Comparison of ENCODE assay signal across 26 cellular contexts in the genomic region with DNA sequence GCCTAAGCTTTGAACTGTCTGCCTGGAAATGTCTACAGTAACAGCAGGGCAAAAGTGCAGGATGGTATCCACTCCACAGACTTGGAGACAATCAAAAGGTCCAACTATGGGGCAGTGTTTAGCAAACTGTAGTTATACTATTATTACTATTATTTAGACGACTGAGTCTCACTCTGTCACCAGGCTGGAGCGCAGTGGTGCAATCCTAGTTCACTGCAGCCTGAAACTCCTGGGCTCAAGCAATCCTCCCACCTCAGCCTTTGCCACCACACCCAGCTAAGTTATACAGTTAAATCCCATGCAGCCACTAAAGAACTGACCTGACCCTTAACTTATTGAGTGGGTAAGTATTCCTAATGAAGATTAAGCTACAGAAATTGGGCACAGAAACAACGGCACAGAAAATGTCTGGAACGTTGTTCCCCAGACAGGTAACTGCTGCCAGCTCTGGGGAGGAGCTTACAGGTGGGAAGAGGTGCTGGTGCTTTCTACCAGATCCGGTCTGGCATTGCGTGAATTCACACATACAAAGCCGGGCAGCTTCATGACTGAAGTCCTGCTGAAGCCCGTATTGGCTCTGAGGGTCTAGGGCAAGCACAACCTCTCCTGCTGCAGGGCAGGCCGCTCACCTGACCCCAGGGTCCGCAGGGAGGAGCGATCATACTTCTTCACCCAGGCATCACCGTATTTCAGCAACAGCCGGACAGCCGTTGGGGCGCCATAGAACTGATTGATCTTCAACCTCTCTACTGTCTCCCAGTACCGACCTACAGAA. TPM values are rescaled to one million over a fixed set of nuclear protein-coding genes. Genes with fewer than 3 reads are reported as not detected.
DNase-seq lines count a peak whose midpoint lies in the region; ATAC-seq, FAIRE-seq and TF ChIP-seq lines count a peak whose summit lies in the region.
"Had no signal": no experiment of that assay in that cellular context is flagged by ENCODE, and none has a peak within 500 bp of the region (broad histone marks: within the 10 kb centered on the region; RNA-seq: fewer than 3 reads in every experiment).

No MANE protein-coding gene starts in this region.

- CTCF ChIA-PET in activated B cell treated with CpG ODN at 0.5 μM for 24 hours (lab: Charles Lee) = no interaction called here

- H3K4me1 ChIP-seq in spleen = peaks cover 0 to 13% (median 0%) of the 10 kb centered on the region in 6 donors
- H3K4me1 ChIP-seq: BE2C, SJSA1 had no signal

- no peak overlapping the region for H3K4me3 ChIP-seq in spleen
- H3K4me3 ChIP-seq: ovary, right atrium auricular region, SJSA1 had no signal

- TF ChIP-seq CTCF in CD14-positive monocyte (IDR thresholded peaks at IDR 0.05) (no peak), activated B cell treated with CpG ODN at 0.5 μM for 24 hours (IDR thresholded peaks at IDR 0.05) (no peak), spleen (IDR thresholded peaks at IDR 0.05 in 8 of 11, conservative IDR thresholded peaks at IDR 0.05 in 3 of 11) (no peak)

- TF ChIP-seq POLR2A in spleen (IDR thresholded peaks at IDR 0.05) = no peak

- FAIRE-seq in urothelium cell line (lab: Jason Lieb, UNC) = no peak
- FAIRE-seq: keratinocyte had no signal

- peaks cover 0 to 99% (median 63%) of the 10 kb centered on the region in 6 donors for H3K36me3 ChIP-seq in spleen
- H3K36me3 ChIP-seq: BE2C, ovary, SJSA1 had no signal

- H3K27ac ChIP-seq in layer of hippocampus (ENCODE audit: low read depth, low read length) = peak overlapping the region; percentile 60
- H3K27ac ChIP-seq in spleen = no peak overlapping the region
- H3K27ac ChIP-seq in caudate nucleus (ENCODE audit: low read depth, low read length) = no peak overlapping the region
- H3K27ac ChIP-seq: KMS-11, ovary, SJSA1 had no signal

- POLR2A ChIA-PET in activated B cell treated with CpG ODN at 0.5 μM for 24 hours (lab: Charles Lee) = no interaction called here

- H3K27ac Mint-ChIP-seq in CD14-positive monocyte (peak overlapping the region in 1 of 7 donors; percentile 31), activated B cell treated with CpG ODN at 0.5 μM for 24 hours (no peak overlapping the region)
- H3K27ac Mint-ChIP-seq: activated naive CD4-positive, alpha-beta T cell treated with anti-CD3 and anti-CD28 coated beads, Interleukin-2, amount 50 U/mL, for 72 hours; nephron had no signal

- H3K4me1 Mint-ChIP-seq in CD14-positive monocyte (peaks cover 4% of the 10 kb centered on the region), activated B cell treated with CpG ODN at 0.5 μM for 24 hours (peaks cover 11% of the 10 kb centered on the region)
- H3K4me1 Mint-ChIP-seq: nephron had no signal

- no peaks in the 10 kb centered on the region for H3K9me3 ChIP-seq in spleen
- H3K9me3 ChIP-seq: BE2C, ovary, right atrium auricular region, SJSA1 had no signal

- no peaks in the 10 kb centered on the region for H3K9me3 Mint-ChIP-seq in CD14-positive monocyte
- no peaks in the 10 kb centered on the region for H3K9me3 Mint-ChIP-seq in activated B cell treated with CpG ODN at 0.5 μM for 24 hours
- H3K9me3 Mint-ChIP-seq: activated naive CD4-positive, alpha-beta T cell treated with anti-CD3 and anti-CD28 coated beads, Interleukin-2, amount 50 U/mL, for 72 hours; nephron had no signal

- peak; percentile 35 for DNase-seq in CD14-positive monocyte (ENCODE audit: low spot score)
- peak; percentile 4 for DNase-seq in activated B cell treated with CpG ODN at 0.5 μM for 24 hours
- DNase-seq in spleen = peak; percentile 35
- DNase-seq in urothelium cell line (ENCODE audit: low spot score) = no peak
- no peak for DNase-seq in caudate nucleus (lab: John Stamatoyannopoulos, UW)
- DNase-seq in stimulated activated naive CD4-positive, alpha-beta T cell (lab: John Stamatoyannopoulos, UW) = no peak
- DNase-seq in superior temporal gyrus (ENCODE audit: extremely low spot score) = no peak
- DNase-seq: activated CD4-positive, alpha-beta T cell treated with anti-CD3 and anti-CD28 coated beads, Interleukin-2, amount 50 U/mL, for 4 hours; BE2C; cortex of kidney; DMS79 treated with DMSO at 0.1 percent for 48 hours; GF-D8; MM.1S; NCI-H1417; NCI-H2081; NCI-H2227 treated with DMSO at 0.1 percent for 48 hours; stimulated activated CD4-positive, alpha-beta T cell treated with anti-CD3 and anti-CD28 coated beads, Interleukin-4, amount 100 ng/mL, for 4 hours; stimulated activated naive CD8-positive, alpha-beta T cell treated with anti-CD3 and anti-CD28 coated beads, Interleukin-15, Interleukin-2, amounts not matched to agents 100 U/mL and 50 U/mL, for 24 hours had no signal

- peaks cover 54 to 59% of the 10 kb centered on the region in 2 donors for H3K36me3 Mint-ChIP-seq in CD14-positive monocyte
- H3K36me3 Mint-ChIP-seq in activated B cell treated with CpG ODN at 0.5 μM for 24 hours (ENCODE audit: low read depth) = peaks cover 87% of the 10 kb centered on the region
- H3K36me3 Mint-ChIP-seq: activated naive CD4-positive, alpha-beta T cell treated with anti-CD3 and anti-CD28 coated beads, Interleukin-2, amount 50 U/mL, for 72 hours had no signal

- H3K27me3 ChIP-seq in layer of hippocampus (ENCODE audit: control insufficient read depth, insufficient read depth, low read length) (no peaks in the 10 kb centered on the region), spleen (replicated peaks in 1 of 7) (no peaks in the 10 kb centered on the region)
- H3K27me3 ChIP-seq: BE2C, ovary, right atrium auricular region, SJSA1 had no signal

- no peak overlapping the region for H3K4me3 Mint-ChIP-seq in CD14-positive monocyte
- H3K4me3 Mint-ChIP-seq in activated B cell treated with CpG ODN at 0.5 μM for 24 hours = no peak overlapping the region
- H3K4me3 Mint-ChIP-seq: nephron had no signal

- no peak for ATAC-seq in activated B cell treated with CpG ODN at 0.5 μM for 24 hours (ENCODE audit: low read depth)
- ATAC-seq: activated naive CD4-positive, alpha-beta T cell treated with anti-CD3 and anti-CD28 coated beads, Interleukin-2, amount 50 U/mL, for 72 hours; stimulated activated naive CD8-positive, alpha-beta T cell treated with anti-CD3 and anti-CD28 coated beads, Interleukin-15, Interleukin-2, amounts not matched to agents 100 U/mL and 50 U/mL, for 24 hours had no signal

- intact Hi-C loops in CD14-positive monocyte (cut with micrococcal nuclease) = no loop called here
- intact Hi-C loops in activated B cell treated with CpG ODN at 0.5 μM for 24 hours (cut with micrococcal nuclease) = no loop called here
- intact Hi-C loops in spleen (cut with DNase I; ENCODE audit: low total_unique reads) = no loop called here

- H3K27me3 Mint-ChIP-seq in CD14-positive monocyte (ENCODE audit: low read depth in 3 of 3) = peaks cover 0 to 2% (median 0%) of the 10 kb centered on the region in 3 donors
- H3K27me3 Mint-ChIP-seq in activated B cell treated with CpG ODN at 0.5 μM for 24 hours = no peaks in the 10 kb centered on the region

- 86 to 99% (median 94%) methylated on average over 16 of the region's 16 CpGs for WGBS in spleen, 5 donors

RNA-seq across cellular contexts. Expression of a gene that starts 27.0 kb away (rescaled TPM):
- 10 to 100 TPM; 73.2 to 74.0 TPM for polyA plus RNA-seq in CD14-positive monocyte
- 22.3 and 24.9 TPM in 2 replicates for total RNA-seq in activated B cell treated with CpG ODN at 0.5 μM for 24 hours
- 100 to 1,000 TPM in 1 of 7 donors, 10 to 100 TPM in 6; 57.9 to 104 (median 78.8) TPM for total RNA-seq in spleen
- polyA plus RNA-seq in spleen = 10 to 100 TPM; 26.5 to 36.0 (median 31.5) TPM

RNA-seq across cellular contexts. Expression of a gene that starts 38.4 kb away (rescaled TPM):
- polyA plus RNA-seq in CD14-positive monocyte = 10 to 100 TPM; 27.6 to 32.0 TPM
- 30.5 and 34.4 TPM in 2 replicates for total RNA-seq in activated B cell treated with CpG ODN at 0.5 μM for 24 hours
- total RNA-seq in spleen = 10 to 100 TPM; 34.0 to 50.8 (median 41.3) TPM
- 10 to 100 TPM; 20.3 to 26.8 (median 26.3) TPM for polyA plus RNA-seq in spleen

Comparison
In these comparisons a context has a peak if more than half of its experiments do, and no peak if none do; other contexts are left out.
1. DNase-seq: peak in CD14-positive monocyte (single experiment), activated B cell treated with CpG ODN at 0.5 μM for 24 hours (single experiment) and spleen (single experiment); none in urothelium cell line (single experiment), caudate nucleus (0 of 61), stimulated activated naive CD4-positive, alpha-beta T cell (0 of 6) and superior temporal gyrus (single experiment).